In the genomic region with DNA sequence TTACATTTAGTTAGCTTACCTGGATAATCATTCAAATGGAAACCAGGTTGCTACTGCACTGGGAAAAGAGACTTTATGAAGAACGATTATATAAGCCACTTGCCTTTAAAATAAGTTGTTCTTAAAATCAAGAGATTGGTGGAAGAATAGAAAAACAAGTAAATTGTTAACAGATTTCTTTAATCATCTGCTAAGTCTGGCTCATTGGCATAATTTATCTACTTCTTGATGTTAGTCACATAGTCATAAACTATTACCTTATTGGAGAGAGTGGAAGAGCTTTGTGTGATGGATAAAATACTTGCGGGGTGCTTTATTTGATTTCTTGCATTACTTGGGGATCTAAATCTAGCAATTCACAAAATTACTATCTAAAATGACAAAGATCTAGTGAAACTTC, we compare ENCODE assay signal across 1 cellular context.
TF ChIP-seq lines count a peak whose summit lies in the region.

No MANE protein-coding gene starts in this region.

TF ChIP-seq in endothelial cell of umbilical vein, 7 proteins besides CTCF, POLR2A, EP300 and RAD21:
- TF ChIP-seq, protein P1, sequence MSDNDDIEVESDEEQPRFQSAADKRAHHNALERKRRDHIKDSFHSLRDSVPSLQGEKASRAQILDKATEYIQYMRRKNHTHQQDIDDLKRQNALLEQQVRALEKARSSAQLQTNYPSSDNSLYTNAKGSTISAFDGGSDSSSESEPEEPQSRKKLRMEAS (IDR thresholded peaks at IDR 0.05; ENCODE audit: insufficient read depth, insufficient read length) = no peak
- TF ChIP-seq GATA2 (IDR thresholded peaks at IDR 0.05; ENCODE audit: insufficient read depth, insufficient read length, low read depth, low read length) (no peak), POLR2AphosphoS5 (IDR thresholded peaks at IDR 0.05; ENCODE audit: insufficient read depth, low read depth, low read length) (no peak), FOS (IDR thresholded peaks at IDR 0.05; ENCODE audit: borderline replicate concordance, insufficient read depth, low read length) (no peak), JUN (IDR thresholded peaks at IDR 0.05; ENCODE audit: borderline replicate concordance, insufficient read depth, insufficient read length, low read depth) (no peak), EZH2 (IDR thresholded peaks at IDR 0.05; ENCODE audit: borderline replicate concordance, low read depth, low read length, severe bottlenecking) (no peak), MYC (IDR thresholded peaks at IDR 0.05; ENCODE audit: low read depth, low read length) (no peak)
